ENCODE assay signal across 34 cellular contexts in genomic region chr16:85712841-85713240, GRCh38. TPM values are rescaled to one million over a fixed set of nuclear protein-coding genes. Genes with fewer than 3 reads are reported as not detected.
DNase-seq lines count a peak whose midpoint lies in the region; ATAC-seq and TF ChIP-seq lines count a peak whose summit lies in the region.
"Had no signal": no experiment of that assay in that cellular context is flagged by ENCODE, and none has a peak within 500 bp of the region (broad histone marks: within the 10 kb centered on the region; RNA-seq: fewer than 3 reads in every experiment).

No MANE protein-coding gene starts in this region.

- peak overlapping the region; percentile 27 for H3K4me2 ChIP-seq in neural progenitor cell
- H3K4me2 ChIP-seq: PC-9, SK-N-SH had no signal

- no peak overlapping the region for H3K27ac ChIP-seq in neural progenitor cell
- H3K27ac ChIP-seq: left ventricle myocardium inferior, PC-9, psoas muscle, uterus had no signal

- peaks cover 59% of the 10 kb centered on the region for H3K4me1 Mint-ChIP-seq in brain
- H3K4me1 Mint-ChIP-seq in neural progenitor cell: peaks cover 24% of the 10 kb centered on the region
- H3K4me1 Mint-ChIP-seq in T-helper 2 cell treated with Interferon-gamma antibody and Interleukin-4, amounts not matched to agents 5 μg/mL and 100 μg/mL, for 36 hours (ENCODE audit: low read depth): no peaks in the 10 kb centered on the region

- peaks cover 11% of the 10 kb centered on the region for H3K27me3 ChIP-seq in neural progenitor cell
- H3K27me3 ChIP-seq: uterus had no signal

- H2AFZ ChIP-seq in neural progenitor cell (replicated peaks): no peak overlapping the region
- H2AFZ ChIP-seq: PC-9 had no signal

- H3F3A ChIP-seq in neural progenitor cell (ENCODE audit: low read depth): peaks cover 28% of the 10 kb centered on the region

- no peaks in the 10 kb centered on the region for H3K79me2 ChIP-seq in neural progenitor cell (ENCODE audit: low read depth)

- no peaks in the 10 kb centered on the region for H3K36me3 ChIP-seq in neural progenitor cell
- H3K36me3 ChIP-seq: HAP-1, left ventricle myocardium inferior, uterus had no signal

- no peak overlapping the region for H3K9ac ChIP-seq in neural progenitor cell
- H3K9ac ChIP-seq: SK-N-SH had no signal

- peaks cover 29% of the 10 kb centered on the region for H3K4me1 ChIP-seq in neural progenitor cell
- H3K4me1 ChIP-seq: psoas muscle, uterus had no signal

- ATAC-seq in HG02970 (IDR thresholded peaks at IDR 0.05; ENCODE audit: low FRiP score, unreplicated experiment): no peak
- ATAC-seq: activated CD4-positive, CD25-positive, alpha-beta regulatory T cell treated with anti-CD3 and anti-CD28 coated beads, Interleukin-2, amount 50 U/mL, for 24 hours; activated naive CD8-positive, alpha-beta T cell treated with anti-CD3 and anti-CD28 coated beads, Interleukin-2, amount 50 U/mL, for 24 hours; esophagus mucosa; naive thymus-derived CD4-positive, alpha-beta T cell; psoas muscle; Right ventricle myocardium inferior; sciatic nerve; stimulated activated naive CD8-positive, alpha-beta T cell treated with anti-CD3 and anti-CD28 coated beads, Interleukin-15, amount 100 ng/mL, for 72 hours had no signal

- no peaks in the 10 kb centered on the region for H3K9me3 ChIP-seq in neural progenitor cell (ENCODE audit: low read depth)
- H3K9me3 ChIP-seq: HAP-1, psoas muscle, SK-N-SH, uterus had no signal

- H4K20me1 ChIP-seq in neural progenitor cell (ENCODE audit: low read depth): no peaks in the 10 kb centered on the region

- TF ChIP-seq CTCF in brain (conservative IDR thresholded peaks at IDR 0.05) (no peak), neural progenitor cell (IDR thresholded peaks at IDR 0.05) (no peak)

- H3K4me3 Mint-ChIP-seq in brain (no peak overlapping the region), neural progenitor cell (no peak overlapping the region)
- H3K4me3 Mint-ChIP-seq in T-helper 2 cell treated with Interferon-gamma antibody and Interleukin-4, amounts not matched to agents 5 μg/mL and 100 μg/mL, for 36 hours: no peak overlapping the region
- H3K4me3 Mint-ChIP-seq: activated CD4-positive, alpha-beta memory T cell treated with anti-CD3 and anti-CD28 coated beads for 36 hours; activated naive CD8-positive, alpha-beta T cell treated with anti-CD3 and anti-CD28 coated beads, Interleukin-2, amount 50 U/mL, for 24 hours; CD4-positive, alpha-beta T cell; mesothelial cell of epicardium; naive thymus-derived CD4-positive, alpha-beta T cell; stimulated activated naive CD8-positive, alpha-beta T cell treated with anti-CD3 and anti-CD28 coated beads, Interleukin-15, amount 100 ng/mL, for 72 hours; T-helper 1 cell treated with Interleukin-12 subunit alpha and Interleukin-12 subunit beta and Interleukin-4 antibody, amounts not matched to agents 30 μg/mL and 1 μg/mL, for 36 hours had no signal

- peaks cover 8% of the 10 kb centered on the region for H3K36me3 Mint-ChIP-seq in brain
- H3K36me3 Mint-ChIP-seq in neural progenitor cell: no peaks in the 10 kb centered on the region
- no peaks in the 10 kb centered on the region for H3K36me3 Mint-ChIP-seq in T-helper 2 cell treated with Interferon-gamma antibody and Interleukin-4, amounts not matched to agents 5 μg/mL and 100 μg/mL, for 36 hours (ENCODE audit: low read depth)
- H3K36me3 Mint-ChIP-seq: activated CD4-positive, alpha-beta memory T cell treated with anti-CD3 and anti-CD28 coated beads for 36 hours had no signal

- H3K4me3 ChIP-seq in neural progenitor cell: no peak overlapping the region
- H3K4me3 ChIP-seq: HAP-1, left ventricle myocardium inferior, PC-9, psoas muscle, uterus had no signal

- H3K27ac Mint-ChIP-seq in brain: peak overlapping the region in 4 of 5 experiments; percentile 40 to 91 (median 66)
- H3K27ac Mint-ChIP-seq in neural progenitor cell: no peak overlapping the region
- H3K27ac Mint-ChIP-seq in T-helper 2 cell treated with Interferon-gamma antibody and Interleukin-4, amounts not matched to agents 5 μg/mL and 100 μg/mL, for 36 hours: no peak overlapping the region
- H3K27ac Mint-ChIP-seq: activated CD4-positive, alpha-beta memory T cell treated with anti-CD3 and anti-CD28 coated beads for 36 hours; activated naive CD8-positive, alpha-beta T cell treated with anti-CD3 and anti-CD28 coated beads, Interleukin-2, amount 50 U/mL, for 24 hours; CD4-positive, alpha-beta T cell; mesothelial cell of epicardium; naive thymus-derived CD4-positive, alpha-beta T cell; stimulated activated naive CD8-positive, alpha-beta T cell treated with anti-CD3 and anti-CD28 coated beads, Interleukin-15, amount 100 ng/mL, for 72 hours; T-helper 1 cell treated with Interleukin-12 subunit alpha and Interleukin-12 subunit beta and Interleukin-4 antibody, amounts not matched to agents 30 μg/mL and 1 μg/mL, for 36 hours had no signal

- H3K9me3 Mint-ChIP-seq in brain (peaks cover 0 to 11% (median 9%) of the 10 kb centered on the region in 5 experiments), neural progenitor cell (peaks cover 3% of the 10 kb centered on the region)
- no peaks in the 10 kb centered on the region for H3K9me3 Mint-ChIP-seq in T-helper 2 cell treated with Interferon-gamma antibody and Interleukin-4, amounts not matched to agents 5 μg/mL and 100 μg/mL, for 36 hours
- H3K9me3 Mint-ChIP-seq: activated naive CD8-positive, alpha-beta T cell treated with anti-CD3 and anti-CD28 coated beads, Interleukin-2, amount 50 U/mL, for 24 hours had no signal

- DNase-seq in NCI-H2029 (lab: John Stamatoyannopoulos, UW) (peak; percentile 35), NCI-H2029 treated with DMSO at 0.1 percent for 48 hours (lab: John Stamatoyannopoulos, UW) (no peak), NCI-H146 treated with DMSO at 0.1 percent for 48 hours (lab: John Stamatoyannopoulos, UW; ENCODE audit: unreplicated experiment) (peak; percentile 54), neural progenitor cell (ENCODE audit: low spot score) (peak; percentile 43), NCI-H524 treated with DMSO at 0.1 percent for 48 hours (lab: John Stamatoyannopoulos, UW) (no peak)
- DNase-seq in T-helper 2 cell treated with Interferon-gamma antibody and Interleukin-4, amounts not matched to agents 5 μg/mL and 100 μg/mL, for 36 hours (ENCODE audit: low spot score): no peak
- DNase-seq: activated CD4-positive, alpha-beta memory T cell treated with anti-CD3 and anti-CD28 coated beads for 36 hours; activated naive CD4-positive, alpha-beta T cell; activated naive CD8-positive, alpha-beta T cell treated with anti-CD3 and anti-CD28 coated beads, Interleukin-2, amount 50 U/mL, for 24 hours; AML-193; CD4-positive, alpha-beta T cell; central memory CD4-positive, alpha-beta T cell; Karpas-422; left ventricle myocardium inferior; naive thymus-derived CD4-positive, alpha-beta T cell; NCI-H1436 treated with DMSO at 0.1 percent for 48 hours; NCI-H446; occipital lobe; PC-9; psoas muscle; SK-N-SH; stimulated activated CD4-positive, alpha-beta T cell treated with anti-CD3 and anti-CD28 coated beads, Interleukin-12 subunit alpha, Interleukin-12 subunit beta, amount 100 ng/mL, for 4 hours; stimulated activated CD4-positive, alpha-beta T cell treated with anti-CD3 and anti-CD28 coated beads, Interleukin-2, amount 100 ng/mL, for 48 hours; stimulated activated naive CD8-positive, alpha-beta T cell treated with anti-CD3 and anti-CD28 coated beads, Interleukin-15, amount 100 ng/mL, for 72 hours; uterus had no signal

- H3K27me3 Mint-ChIP-seq in brain: no peaks in the 10 kb centered on the region
- H3K27me3 Mint-ChIP-seq in neural progenitor cell (ENCODE audit: insufficient read depth, low read depth): peaks cover 17% of the 10 kb centered on the region
- H3K27me3 Mint-ChIP-seq in T-helper 2 cell treated with Interferon-gamma antibody and Interleukin-4, amounts not matched to agents 5 μg/mL and 100 μg/mL, for 36 hours (ENCODE audit: low read depth): peaks cover 17% of the 10 kb centered on the region
- H3K27me3 Mint-ChIP-seq: CD4-positive, alpha-beta T cell had no signal

RNA-seq across cellular contexts. Expression of gene GINS2, which starts 24.1 kb away (rescaled TPM):
- polyA plus RNA-seq in brain (ENCODE audit: insufficient read depth, low read depth, low replicate concordance): 38.2 TPM
- total RNA-seq in neural progenitor cell (ENCODE audit: low replicate concordance): 47.9 and 51.9 TPM in 2 replicates

RNA-seq across cellular contexts. Expression of gene C16orf74, which starts 38.1 kb away (rescaled TPM):
- polyA plus RNA-seq in brain (ENCODE audit: insufficient read depth, low read depth, low replicate concordance): 2.3 TPM
- total RNA-seq in neural progenitor cell (ENCODE audit: low replicate concordance): 1.1 TPM in 1 of 2 replicates, not detected in the other
- total RNA-seq: activated CD4-positive, alpha-beta memory T cell treated with anti-CD3 and anti-CD28 coated beads for 36 hours had no signal

Comparison
In these comparisons a context has a peak if more than half of its experiments do, and no peak if none do; other contexts are left out.
1. DNase-seq: peak in NCI-H2029 (single experiment), NCI-H146 treated with DMSO at 0.1 percent for 48 hours (single experiment) and neural progenitor cell (single experiment); none in NCI-H2029 treated with DMSO at 0.1 percent for 48 hours (single experiment), T-helper 2 cell treated with Interferon-gamma antibody and Interleukin-4, amounts not matched to agents 5 μg/mL and 100 μg/mL, for 36 hours (single experiment) and NCI-H524 treated with DMSO at 0.1 percent for 48 hours (single experiment).
2. H3K27ac Mint-ChIP-seq: peak in brain (4 of 5); none in neural progenitor cell (single experiment) and T-helper 2 cell treated with Interferon-gamma antibody and Interleukin-4, amounts not matched to agents 5 μg/mL and 100 μg/mL, for 36 hours (single experiment).